6 cellular contexts compared by ENCODE assay signal in the genomic region with DNA sequence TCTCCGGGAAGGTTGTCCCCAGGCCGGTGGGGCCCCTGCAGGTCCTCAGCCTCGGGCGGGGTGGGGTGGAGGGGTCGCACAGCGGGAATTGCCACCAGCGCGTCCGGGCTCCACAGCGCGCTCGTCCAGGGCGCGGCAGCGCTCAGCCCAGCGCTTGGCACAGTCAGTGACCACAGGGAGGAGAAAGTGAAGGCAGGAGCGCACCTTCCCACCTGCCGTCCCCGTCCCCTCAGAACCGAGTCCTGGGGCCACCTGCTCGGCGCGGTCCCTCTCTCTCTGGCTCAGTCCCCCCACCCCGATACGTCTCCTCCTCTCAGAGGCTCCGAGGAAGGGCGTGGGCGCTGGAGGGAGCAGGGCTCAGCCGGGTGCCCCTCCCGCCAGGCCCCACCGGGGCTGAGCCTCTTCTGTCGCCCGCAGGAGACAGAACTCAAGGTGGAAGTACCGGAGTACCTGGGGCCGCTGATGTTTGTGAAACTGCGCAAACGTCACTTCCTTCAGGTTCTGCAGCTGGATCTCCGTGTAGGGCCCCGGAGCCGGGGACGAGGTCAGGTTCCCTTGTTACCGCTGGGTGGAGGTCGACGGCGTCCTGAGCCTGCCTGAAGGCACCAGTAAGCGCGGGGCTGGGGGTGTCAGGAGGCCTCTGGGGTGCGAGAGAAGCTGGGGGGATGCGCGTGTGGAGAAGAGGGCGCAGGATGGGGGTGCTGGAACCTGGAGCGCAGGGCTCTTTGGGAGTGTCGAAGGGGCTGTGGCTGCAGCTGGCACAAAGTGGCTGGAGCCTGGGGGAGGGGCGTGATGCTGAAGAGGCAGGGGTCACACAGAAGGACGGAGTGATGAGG. TPM values are rescaled to one million over a fixed set of nuclear protein-coding genes. Genes with fewer than 3 reads are reported as not detected.
DNase-seq lines count a peak whose midpoint lies in the region; ATAC-seq and TF ChIP-seq lines count a peak whose summit lies in the region.
"Not testable (repeated sequence)": the region's sequence is repeated elsewhere in the genome, so short reads cannot be mapped to it uniquely, and the experiment has no call there.

No MANE protein-coding gene starts in this region.

- not testable (repeated sequence) for H3K9me3 Mint-ChIP-seq in activated CD8-positive, alpha-beta T cell treated with anti-CD3 and anti-CD28 coated beads, Interleukin-2, amount 10 ng/mL, durations not matched to agents 7 days and 5 days (ENCODE audit: insufficient read depth)

- peak overlapping the region; percentile 86 for H3K4me3 Mint-ChIP-seq in activated CD8-positive, alpha-beta T cell treated with anti-CD3 and anti-CD28 coated beads, Interleukin-2, amount 10 ng/mL, durations not matched to agents 7 days and 5 days

- not testable (repeated sequence) for H3K36me3 Mint-ChIP-seq in activated CD8-positive, alpha-beta T cell treated with anti-CD3 and anti-CD28 coated beads, Interleukin-2, amount 10 ng/mL, durations not matched to agents 7 days and 5 days (ENCODE audit: low read depth)

- peak overlapping the region; percentile 66 for H3K4me3 ChIP-seq in GM12864 (ENCODE audit: low read depth, low read length)
- H3K4me3 ChIP-seq in mononuclear cell (ENCODE audit: low read length): peak overlapping the region; percentile 34

- CTCF ChIA-PET in activated CD8-positive, alpha-beta T cell treated with anti-CD3 and anti-CD28 coated beads, Interleukin-2, amount 10 ng/mL, durations not matched to agents 7 days and 5 days (lab: Charles Lee): interaction anchor here (0.9 kb wide), 1 partner anchor 10 kb away, joined by 4 read pairs; no protein-coding TSS in a partner anchor

- peaks cover 23% of the 10 kb centered on the region for H3K27me3 Mint-ChIP-seq in activated CD8-positive, alpha-beta T cell treated with anti-CD3 and anti-CD28 coated beads, Interleukin-2, amount 10 ng/mL, durations not matched to agents 7 days and 5 days (ENCODE audit: low read depth)

- H3K27me3 ChIP-seq in mononuclear cell (ENCODE audit: insufficient read depth, low read length): not testable (repeated sequence)

- peak; percentile 82 for ATAC-seq in activated CD8-positive, alpha-beta T cell treated with anti-CD3 and anti-CD28 coated beads, Interleukin-2, amount 10 ng/mL, durations not matched to agents 7 days and 5 days

- peaks cover 58% of the 10 kb centered on the region for H3K4me1 Mint-ChIP-seq in activated CD8-positive, alpha-beta T cell treated with anti-CD3 and anti-CD28 coated beads, Interleukin-2, amount 10 ng/mL, durations not matched to agents 7 days and 5 days (ENCODE audit: low read depth)

- DNase-seq in GM12864 (ENCODE audit: low read depth): not testable (repeated sequence)
- DNase-seq in NCI-H2107 treated with DMSO at 0.1 percent for 48 hours (lab: John Stamatoyannopoulos, UW; ENCODE audit: unreplicated experiment): peak; percentile 8
- DNase-seq in activated CD8-positive, alpha-beta T cell treated with anti-CD3 and anti-CD28 coated beads, Interleukin-2, amount 10 ng/mL, durations not matched to agents 7 days and 5 days: peak; percentile 71
- DNase-seq in effector CD4-positive, alpha-beta T cell: peak; percentile 55
- DNase-seq in stimulated activated naive CD4-positive, alpha-beta T cell treated with Interleukin-2 at 50 U/mL for 16 hours (lab: John Stamatoyannopoulos, UW): peak; percentile 56

- TF ChIP-seq CTCF in GM12864 (IDR thresholded peaks at IDR 0.05; ENCODE audit: low read depth, low read length, missing control alignments): not testable (repeated sequence)

- not testable (repeated sequence) for H3K9me3 ChIP-seq in mononuclear cell (ENCODE audit: low read depth, low read length)

- H3K4me1 ChIP-seq in mononuclear cell (ENCODE audit: insufficient read depth, low read length): peaks cover 39% of the 10 kb centered on the region

- POLR2A ChIA-PET in activated CD8-positive, alpha-beta T cell treated with anti-CD3 and anti-CD28 coated beads, Interleukin-2, amount 10 ng/mL, durations not matched to agents 7 days and 5 days (lab: Charles Lee): interaction anchor here (1.3 kb wide), 1 partner anchor 17 kb away, joined by 3 read pairs; no protein-coding TSS in a partner anchor

- peak overlapping the region; percentile 81 for H3K27ac Mint-ChIP-seq in activated CD8-positive, alpha-beta T cell treated with anti-CD3 and anti-CD28 coated beads, Interleukin-2, amount 10 ng/mL, durations not matched to agents 7 days and 5 days

RNA-seq across cellular contexts. Expression of a gene that starts 5.5 kb away (rescaled TPM):
- total RNA-seq in activated CD8-positive, alpha-beta T cell treated with anti-CD3 and anti-CD28 coated beads, Interleukin-2, amount 10 ng/mL, durations not matched to agents 7 days and 5 days: 1 to 10 TPM in 1 of 2 experiments, under 1 TPM in 1; 0.92 to 1.5 TPM
- total RNA-seq in mononuclear cell: 0.63 TPM

RNA-seq across cellular contexts. Expression of a gene that starts 5.6 kb away (rescaled TPM):
- total RNA-seq in activated CD8-positive, alpha-beta T cell treated with anti-CD3 and anti-CD28 coated beads, Interleukin-2, amount 10 ng/mL, durations not matched to agents 7 days and 5 days: 10 to 100 TPM; 16.9 to 20.2 TPM
- 14.2 TPM for total RNA-seq in mononuclear cell

RNA-seq across cellular contexts. Expression of a gene that starts 16.2 kb away (rescaled TPM):
- total RNA-seq in activated CD8-positive, alpha-beta T cell treated with anti-CD3 and anti-CD28 coated beads, Interleukin-2, amount 10 ng/mL, durations not matched to agents 7 days and 5 days: 10 to 100 TPM; 81.8 to 94.7 TPM
- total RNA-seq in mononuclear cell: 16.3 TPM

RNA-seq across cellular contexts. Expression of a gene that starts 16.5 kb away (rescaled TPM):
- 10 to 100 TPM; 14.0 to 19.5 TPM for total RNA-seq in activated CD8-positive, alpha-beta T cell treated with anti-CD3 and anti-CD28 coated beads, Interleukin-2, amount 10 ng/mL, durations not matched to agents 7 days and 5 days
- total RNA-seq in mononuclear cell: 6.8 TPM

RNA-seq across cellular contexts. Expression of a gene that starts 56.2 kb away (rescaled TPM):
- total RNA-seq in activated CD8-positive, alpha-beta T cell treated with anti-CD3 and anti-CD28 coated beads, Interleukin-2, amount 10 ng/mL, durations not matched to agents 7 days and 5 days: not detected
- not detected for total RNA-seq in mononuclear cell
